16 cellular contexts compared by ENCODE assay signal in the genomic region with DNA sequence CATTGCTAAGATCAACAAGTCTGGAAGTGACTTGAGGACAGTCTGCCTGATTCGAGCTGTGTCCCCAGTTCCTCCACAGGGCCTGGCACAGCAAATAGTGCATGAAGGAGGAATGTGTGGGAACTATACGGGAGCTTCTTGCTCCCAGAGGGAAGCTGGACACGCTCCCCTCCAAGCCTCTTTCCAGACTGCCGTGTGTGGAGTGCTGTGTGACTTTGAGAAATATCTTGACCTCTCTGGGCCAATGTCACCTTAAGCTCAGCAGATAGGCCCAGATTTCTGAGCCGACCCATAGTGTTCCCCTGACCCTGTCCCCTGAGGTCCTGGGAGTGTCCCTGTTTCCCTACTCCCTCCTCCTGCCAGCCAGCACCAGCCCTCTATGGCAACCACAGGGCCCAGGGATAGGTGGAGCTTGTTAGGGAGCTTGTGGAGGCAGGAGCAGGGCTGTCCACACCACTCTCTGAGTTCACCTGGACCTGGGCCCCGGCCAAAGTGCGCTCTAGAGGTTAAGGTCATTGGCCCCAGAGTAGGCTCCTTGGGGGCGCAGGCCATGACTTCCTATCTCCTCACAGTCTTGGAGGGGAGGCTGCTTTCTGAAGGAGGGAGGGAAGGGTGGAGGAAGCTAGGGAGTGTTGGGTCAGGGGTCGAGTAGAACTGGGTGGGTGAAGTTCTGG. TPM values are rescaled to one million over a fixed set of nuclear protein-coding genes. Genes with fewer than 3 reads are reported as not detected.
DNase-seq lines count a peak whose midpoint lies in the region; ATAC-seq, FAIRE-seq and TF ChIP-seq lines count a peak whose summit lies in the region.
"Had no signal": no experiment of that assay in that cellular context is flagged by ENCODE, and none has a peak within 500 bp of the region (broad histone marks: within the 10 kb centered on the region; RNA-seq: fewer than 3 reads in every experiment).

No MANE protein-coding gene starts in this region.

- H3K9me3 ChIP-seq in HepG2 (ENCODE audit: low read length) = no peaks in the 10 kb centered on the region
- H3K9me3 ChIP-seq in right lobe of liver = no peaks in the 10 kb centered on the region
- no peaks in the 10 kb centered on the region for H3K9me3 ChIP-seq in K562 (replicated peaks; ENCODE audit: control insufficient read depth, insufficient read depth, low read depth, low read length)
- H3K9me3 ChIP-seq in breast epithelium = no peaks in the 10 kb centered on the region
- no peaks in the 10 kb centered on the region for H3K9me3 ChIP-seq in Caco-2

- TF ChIP-seq POLR2A in HepG2 (IDR thresholded peaks at IDR 0.05; ENCODE audit: insufficient read depth in 1 of 2, low read depth in 2 of 2, low read length in 2 of 2) (no peak), right lobe of liver (IDR thresholded peaks at IDR 0.05) (no peak), K562 (conservative IDR thresholded peaks at IDR 0.05) (no peak), breast epithelium (IDR thresholded peaks at IDR 0.05) (no peak)

- no peak for TF ChIP-seq EP300 in HepG2 (IDR thresholded peaks at IDR 0.05; ENCODE audit: low read depth in 2 of 2, low read length in 2 of 2)
- no peak for TF ChIP-seq EP300 in HepG2 (CRISPR knock-in tag; IDR thresholded peaks at IDR 0.05; ENCODE audit: borderline replicate concordance)
- no peak for TF ChIP-seq EP300 in K562 (IDR thresholded peaks at IDR 0.05; ENCODE audit: low read length)

- no peak for DNase-seq in HepG2 (ENCODE audit: low spot score)
- no peak for DNase-seq in right lobe of liver
- DNase-seq in K562 (ENCODE audit: extremely low read depth in 1 of 4, low spot score in 3 of 4) = no peak
- no peak for DNase-seq in nephron progenitor cell
- no peak for DNase-seq in breast epithelium (ENCODE audit: low spot score in 2 of 2)
- DNase-seq in Caco-2 = no peak
- no peak for DNase-seq in activated CD4-positive, alpha-beta T cell treated with anti-CD3 and anti-CD28 coated beads for 4 hours
- DNase-seq in stimulated activated CD4-positive, alpha-beta T cell treated with anti-CD3 and anti-CD28 coated beads, Interleukin-1b, Interleukin-23, amount 100 ng/mL, for 48 hours = no peak
- DNase-seq: GM23248, KBM-7, NCI-H2029 treated with DMSO at 0.1 percent for 48 hours, Right ventricle myocardium superior had no signal

- no peak overlapping the region for H3K4me3 ChIP-seq in HepG2 (replicated peaks in 1 of 3; ENCODE audit: insufficient read depth in 1 of 3, low read depth in 2 of 3, low read length in 3 of 3)
- no peak overlapping the region for H3K4me3 ChIP-seq in right lobe of liver
- no peak overlapping the region for H3K4me3 ChIP-seq in K562
- no peak overlapping the region for H3K4me3 ChIP-seq in breast epithelium
- H3K4me3 ChIP-seq in Caco-2 (ENCODE audit: low read depth, low read length) = no peak overlapping the region
- H3K4me3 ChIP-seq: GM23248, SK-N-MC had no signal

- no peak overlapping the region for H3K27ac ChIP-seq in HepG2 (ENCODE audit: extremely low read length, insufficient read depth, low read length)
- H3K27ac ChIP-seq in right lobe of liver = no peak overlapping the region
- no peak overlapping the region for H3K27ac ChIP-seq in K562 (ENCODE audit: extremely low read depth, low read depth, low read length)
- H3K27ac ChIP-seq in breast epithelium = no peak overlapping the region
- H3K27ac ChIP-seq: GM23248, SK-N-MC had no signal

- CTCF ChIA-PET in HepG2 (lab: Yijun Ruan, JAX; ENCODE audit: low intra/inter-chr PET ratio, low total read pairs) = no interaction called here
- CTCF ChIA-PET in K562 (lab: Yijun Ruan, JAX; ENCODE audit: low intra/inter-chr PET ratio) = no interaction called here
- CTCF ChIA-PET in Caco-2 (lab: Charles Lee) = interaction anchor here (0.6 kb wide), 1 partner anchor 14 kb away, joined by 3 read pairs; no protein-coding TSS in a partner anchor

- intact Hi-C loops in HepG2 (cut with micrococcal nuclease; ENCODE audit: unreplicated experiment) (no loop called here), right lobe of liver (cut with DNase I) (loop anchor here in 1 of 2 donors (5.0 kb wide), 1 partner anchor 112 kb away; the partner anchor contains the start of gene RSKR), K562 (cut with micrococcal nuclease) (no loop called here), breast epithelium (cut with DNase I; ENCODE audit: low total_unique reads) (no loop called here), Caco-2 (cut with micrococcal nuclease; ENCODE audit: unreplicated experiment) (no loop called here)

- H3K9ac ChIP-seq in HepG2 (ENCODE audit: insufficient read depth, low read depth, low read length) (no peak overlapping the region), K562 (ENCODE audit: insufficient read depth in 1 of 2, low read depth in 2 of 2, low read length in 2 of 2) (no peak overlapping the region)
- H3K9ac ChIP-seq: GM23248 had no signal

- in situ Hi-C loops in HepG2 (cut with HindIII; ENCODE audit: extremely low pct_ligation_motif_present, low pct_unique_long_range_greater_than_20kb) (loop anchor here (5.0 kb wide), 1 partner anchor 32 kb away; no protein-coding TSS in a partner anchor), K562 (cut with MboI) (loop anchor here (5.0 kb wide), 1 partner anchor 37 kb away; no protein-coding TSS in a partner anchor)

- H3K79me2 ChIP-seq in HepG2 (ENCODE audit: insufficient read depth, low read length) (no peaks in the 10 kb centered on the region), K562 (ENCODE audit: control insufficient read depth, insufficient read depth, low read length) (no peaks in the 10 kb centered on the region)

- POLR2A ChIA-PET in HepG2 (lab: Yijun Ruan, JAX) (no interaction called here), K562 (lab: Yijun Ruan, JAX) (interaction anchor here (0.6 to 1.0 kb wide), 2 partner anchors 27 to 144 kb away, joined by 3 to 4 read pairs; no protein-coding TSS in a partner anchor), Caco-2 (lab: Charles Lee) (no interaction called here)

- peaks cover 81% of the 10 kb centered on the region for H3K4me1 Mint-ChIP-seq in nephron progenitor cell
- peaks cover 7% of the 10 kb centered on the region for H3K4me1 Mint-ChIP-seq in Caco-2 (ENCODE audit: low read depth, unreplicated experiment)

- H3K27ac Mint-ChIP-seq in nephron progenitor cell (peak overlapping the region; percentile 60), Caco-2 (ENCODE audit: unreplicated experiment) (no peak overlapping the region)

- FAIRE-seq in HepG2 (lab: Jason Lieb, UNC) (no peak), K562 (lab: Jason Lieb, UNC) (no peak)
- FAIRE-seq: RCC 7860 had no signal

- H2AFZ ChIP-seq in HepG2 (ENCODE audit: low read length) (no peak overlapping the region), K562 (ENCODE audit: low read depth, low read length) (no peak overlapping the region)
- H2AFZ ChIP-seq: GM23248 had no signal

- no peaks in the 10 kb centered on the region for H3K9me3 Mint-ChIP-seq in nephron progenitor cell
- H3K9me3 Mint-ChIP-seq in Caco-2 (ENCODE audit: unreplicated experiment) = no peaks in the 10 kb centered on the region

- H3K4me2 ChIP-seq in HepG2 (ENCODE audit: low read depth, low read length) (no peak overlapping the region), K562 (ENCODE audit: insufficient read depth, low read length) (no peak overlapping the region)

- H3K36me3 Mint-ChIP-seq in nephron progenitor cell (ENCODE audit: low read depth) (no peaks in the 10 kb centered on the region), Caco-2 (ENCODE audit: insufficient read depth, unreplicated experiment) (no peaks in the 10 kb centered on the region)

- TF ChIP-seq RAD21 in HepG2 (CRISPR knock-in tag; IDR thresholded peaks at IDR 0.05) (no peak), K562 (CRISPR knock-in tag; conservative IDR thresholded peaks at IDR 0.05 in 1 of 2, IDR thresholded peaks at IDR 0.05 in 1 of 2) (no peak)

- TF ChIP-seq CTCF in HepG2 (CRISPR knock-in tag; IDR thresholded peaks at IDR 0.05) = no peak
- no peak for TF ChIP-seq CTCF in right lobe of liver (IDR thresholded peaks at IDR 0.05)
- TF ChIP-seq CTCF in K562 (IDR thresholded peaks at IDR 0.05 in 2 of 3, conservative IDR thresholded peaks at IDR 0.05 in 1 of 3; ENCODE audit: insufficient read depth in 2 of 3, low read depth in 1 of 3, low read length in 3 of 3) = no peak
- TF ChIP-seq CTCF in nephron progenitor cell (IDR thresholded peaks at IDR 0.05) = no peak
- TF ChIP-seq CTCF in breast epithelium (IDR thresholded peaks at IDR 0.05) = no peak
- TF ChIP-seq CTCF in Caco-2 (IDR thresholded peaks at IDR 0.05; ENCODE audit: insufficient read depth in 1 of 2, low read depth in 1 of 2, low read length in 1 of 2, severe bottlenecking in 1 of 2, unreplicated experiment in 1 of 2) = no peak

- H3K27me3 Mint-ChIP-seq in nephron progenitor cell (ENCODE audit: low read depth, poor library complexity) = peaks cover 16% of the 10 kb centered on the region
- H3K27me3 Mint-ChIP-seq in Caco-2 (ENCODE audit: insufficient read depth, unreplicated experiment) = no peaks in the 10 kb centered on the region

- H4K20me1 ChIP-seq in HepG2 (ENCODE audit: insufficient read depth, low read length) (no peaks in the 10 kb centered on the region), K562 (replicated peaks; ENCODE audit: control insufficient read depth, insufficient read depth, low read length) (peaks cover 5% of the 10 kb centered on the region; the same call in 1 of the 2 replicates)

- H3K4me1 ChIP-seq in HepG2 (ENCODE audit: insufficient read depth, low read length) (no peaks in the 10 kb centered on the region), right lobe of liver (no peaks in the 10 kb centered on the region), K562 (replicated peaks in 1 of 2; ENCODE audit: control insufficient read depth in 2 of 2, insufficient read depth in 2 of 2, low read length in 2 of 2) (peaks cover 0 to 18% of the 10 kb centered on the region in 2 experiments; a peak in 2 of 5 replicates), breast epithelium (peaks cover 5 to 7% of the 10 kb centered on the region in 2 donors), Caco-2 (peaks cover 6% of the 10 kb centered on the region; the same call in 1 of the 2 replicates)

- no peaks in the 10 kb centered on the region for H3K9me1 ChIP-seq in K562 (ENCODE audit: control insufficient read depth, insufficient read depth, low read length)

- BruUV-seq in HepG2 (replicated peaks; lab: Mats Ljungman, UMichigan) = no TSS peak
- no TSS peak for BruUV-seq in K562 (replicated peaks; lab: Mats Ljungman, UMichigan)
- no TSS peak for BruUV-seq in Caco-2 (replicated peaks; lab: Mats Ljungman, UMichigan)

- H3K27me3 ChIP-seq in HepG2 (ENCODE audit: control insufficient read depth in 1 of 2, insufficient read depth in 2 of 2, low read length in 2 of 2) = peaks cover 1 to 21% of the 10 kb centered on the region in 2 experiments; a peak in 3 of 5 replicates
- H3K27me3 ChIP-seq in right lobe of liver = no peaks in the 10 kb centered on the region
- peaks cover 4 to 12% of the 10 kb centered on the region in 2 experiments; a peak in 4 of 5 replicates for H3K27me3 ChIP-seq in K562 (ENCODE audit: control insufficient read depth in 2 of 2, insufficient read depth in 2 of 2, low read length in 2 of 2)
- no peaks in the 10 kb centered on the region for H3K27me3 ChIP-seq in breast epithelium
- H3K27me3 ChIP-seq in Caco-2 (replicated peaks; ENCODE audit: control insufficient read depth, insufficient read depth, low read length) = no peaks in the 10 kb centered on the region

- H3K4me3 Mint-ChIP-seq in nephron progenitor cell (no peak overlapping the region), Caco-2 (ENCODE audit: unreplicated experiment) (no peak overlapping the region)

- ATAC-seq in HepG2 (no peak), right lobe of liver (no peak), K562 (no peak)
- ATAC-seq: HCT116 had no signal

- H3K36me3 ChIP-seq in HepG2 (replicated peaks in 1 of 2; ENCODE audit: control insufficient read depth in 1 of 2, insufficient read depth in 2 of 2, low read length in 2 of 2) (no peaks in the 10 kb centered on the region), right lobe of liver (no peaks in the 10 kb centered on the region), K562 (ENCODE audit: control insufficient read depth, insufficient read depth, low read length) (no peaks in the 10 kb centered on the region), breast epithelium (no peaks in the 10 kb centered on the region), Caco-2 (ENCODE audit: control insufficient read depth, insufficient read depth, low read length) (no peaks in the 10 kb centered on the region)

- WGBS in HepG2 (ENCODE audit: low lambda C conversion rate) = 38% methylated on average over 9 of the region's 9 CpGs
- WGBS in right lobe of liver (ENCODE audit: insufficient coverage, low coverage, low lambda C conversion rate, missing lambda C conversion rate) = 43% methylated on average over 4 of the region's 9 CpGs
- 4% methylated on average over 6 of the region's 9 CpGs for WGBS in K562 (ENCODE audit: insufficient coverage, low coverage, missing lambda C conversion rate)

RNA-seq across cellular contexts. Expression of gene FOXN1, which starts 6.3 kb away (rescaled TPM):
- total RNA-seq in HepG2 (2016; rRNA removed; fragmentation: Illumina TruSeq; extraction: Trizol) (not detected in 2 replicates), right lobe of liver (not detected), K562 (2014; rRNA removed) (not detected in 2 replicates), K562 (2014; rRNA removed; fragmentation: Illumina TruSeq; extraction: Trizol) (not detected in 2 replicates), K562 (2015; rRNA removed; fragmentation: Illumina TruSeq; extraction: Trizol) (not detected in 2 replicates), K562 (2021) (not detected in 2 replicates), breast epithelium (under 1 TPM in 1 of 3 donors, not detected in 2; 0.29 TPM), Caco-2 (2022) (0.26 and 0.48 TPM in 2 replicates)
- not detected in 2 replicates for total RNA-seq in HepG2 (2016; cell fraction: cytosol; rRNA removed; fragmentation: Illumina TruSeq; extraction: Trizol; ENCODE audit: low read depth)
- not detected in 2 replicates for total RNA-seq in HepG2 (2016; cell fraction: insoluble cytoplasmic fraction; rRNA removed; fragmentation: Illumina TruSeq; extraction: Trizol)
- not detected in 2 replicates for total RNA-seq in HepG2 (2016; cell fraction: membrane; rRNA removed; fragmentation: Illumina TruSeq; extraction: Trizol)
- total RNA-seq in HepG2 (2016; cell fraction: nucleus; rRNA removed; fragmentation: Illumina TruSeq; extraction: Trizol) = not detected in 2 replicates
- polyA plus RNA-seq in HepG2 (2011; rRNA removed) (0.01 TPM in 1 of 2 replicates, not detected in the other), K562 (2011; rRNA removed) (not detected in 2 replicates), K562 (2014; fragmentation: Illumina TruSeq; extraction: Trizol) (not detected in 2 replicates), K562 (2014; fragmentation: Nextera tagmentation; extraction: Ambion mirVana) (not detected), K562 (2014; rRNA removed) (not detected in 2 replicates)
- polyA plus RNA-seq in HepG2 (2011; cell fraction: cytosol; rRNA removed) = not detected in 2 replicates
- 0.10 TPM in 1 of 2 replicates, not detected in the other for polyA plus RNA-seq in HepG2 (2011; cell fraction: nucleus; rRNA removed)
- polyA plus RNA-seq in HepG2 (2012) = 0.07 TPM in 1 of 2 replicates, not detected in the other
- polyA plus RNA-seq in HepG2 (2016; cell fraction: cytosol; fragmentation: Illumina TruSeq; extraction: Trizol; ENCODE audit: low read depth) = not detected in 2 replicates
- not detected in 2 replicates for polyA plus RNA-seq in HepG2 (2016; cell fraction: insoluble cytoplasmic fraction; fragmentation: Illumina TruSeq; extraction: Trizol; ENCODE audit: low read depth)
- polyA plus RNA-seq in HepG2 (2016; cell fraction: membrane; fragmentation: Illumina TruSeq; extraction: Trizol; ENCODE audit: low read depth) = not detected in 2 replicates
- not detected in 2 replicates for polyA plus RNA-seq in HepG2 (2016; cell fraction: nucleus; fragmentation: Illumina TruSeq; extraction: Trizol; ENCODE audit: insufficient read depth, low read depth)
- polyA minus RNA-seq in HepG2 (2011; rRNA and poly(A)+ RNA removed; ENCODE audit: low replicate concordance) = 0.30 TPM in 1 of 2 replicates, not detected in the other
- polyA minus RNA-seq in HepG2 (2011; cell fraction: cytosol; rRNA and poly(A)+ RNA removed) = not detected in 2 replicates
- not detected in 2 replicates for polyA minus RNA-seq in HepG2 (2011; cell fraction: nucleus; rRNA and poly(A)+ RNA removed)
- not detected in 2 replicates for total RNA-seq in K562 (2011; cell fraction: chromatin; rRNA removed; ENCODE audit: low replicate concordance)
- not detected in 2 replicates for total RNA-seq in K562 (2011; cell fraction: nucleolus; rRNA removed)
- not detected in 2 replicates for total RNA-seq in K562 (2011; cell fraction: nucleoplasm; rRNA removed)
- not detected in 2 replicates for polyA plus RNA-seq in K562 (2011; cell fraction: cytosol; rRNA removed)
- not detected in 2 replicates for polyA plus RNA-seq in K562 (2011; cell fraction: nucleus; rRNA removed)
- polyA plus RNA-seq in K562 (2012) = not detected in 2 replicates
- polyA minus RNA-seq in K562 (2011; rRNA and poly(A)+ RNA removed) = not detected in 2 replicates
- not detected in 2 replicates for polyA minus RNA-seq in K562 (2011; cell fraction: cytosol; rRNA and poly(A)+ RNA removed)
- not detected in 2 replicates for polyA minus RNA-seq in K562 (2011; cell fraction: nucleus; rRNA and poly(A)+ RNA removed)
- total RNA-seq: A172, GM23248, Right ventricle myocardium superior had no signal
- polyA plus RNA-seq: GM23248 had no signal

RNA-seq across cellular contexts. Expression of gene SLC13A2, which starts 26.4 kb away (rescaled TPM):
- total RNA-seq in HepG2 (2016; rRNA removed; fragmentation: Illumina TruSeq; extraction: Trizol) (not detected in 2 replicates), right lobe of liver (under 1 TPM; 0.09 to 0.49 (median 0.24) TPM), K562 (2014; rRNA removed) (not detected in 2 replicates), K562 (2014; rRNA removed; fragmentation: Illumina TruSeq; extraction: Trizol) (not detected in 2 replicates), K562 (2015; rRNA removed; fragmentation: Illumina TruSeq; extraction: Trizol) (not detected in 2 replicates), K562 (2021) (0.13 TPM in 1 of 2 replicates, not detected in the other), breast epithelium (1 to 10 TPM in 1 of 3 donors, under 1 TPM in 1, not detected in 1; 0.66 to 4.0 TPM), Caco-2 (2022) (0.42 and 0.57 TPM in 2 replicates)
- total RNA-seq in HepG2 (2016; cell fraction: cytosol; rRNA removed; fragmentation: Illumina TruSeq; extraction: Trizol; ENCODE audit: low read depth) = not detected in 2 replicates
- total RNA-seq in HepG2 (2016; cell fraction: insoluble cytoplasmic fraction; rRNA removed; fragmentation: Illumina TruSeq; extraction: Trizol) = not detected in 2 replicates
- not detected in 2 replicates for total RNA-seq in HepG2 (2016; cell fraction: membrane; rRNA removed; fragmentation: Illumina TruSeq; extraction: Trizol)
- not detected in 2 replicates for total RNA-seq in HepG2 (2016; cell fraction: nucleus; rRNA removed; fragmentation: Illumina TruSeq; extraction: Trizol)
- polyA plus RNA-seq in HepG2 (2011; rRNA removed) (0.07 TPM in 1 of 2 replicates, not detected in the other), K562 (2011; rRNA removed) (not detected in 2 replicates), K562 (2014; fragmentation: Illumina TruSeq; extraction: Trizol) (not detected in 2 replicates), K562 (2014; fragmentation: Nextera tagmentation; extraction: Ambion mirVana) (not detected), K562 (2014; rRNA removed) (not detected in 2 replicates)
- polyA plus RNA-seq in HepG2 (2011; cell fraction: cytosol; rRNA removed) = not detected in 2 replicates
- not detected in 2 replicates for polyA plus RNA-seq in HepG2 (2011; cell fraction: nucleus; rRNA removed)
- not detected in 2 replicates for polyA plus RNA-seq in HepG2 (2012)
- not detected in 2 replicates for polyA plus RNA-seq in HepG2 (2016; cell fraction: cytosol; fragmentation: Illumina TruSeq; extraction: Trizol; ENCODE audit: low read depth)
- not detected in 2 replicates for polyA plus RNA-seq in HepG2 (2016; cell fraction: insoluble cytoplasmic fraction; fragmentation: Illumina TruSeq; extraction: Trizol; ENCODE audit: low read depth)
- not detected in 2 replicates for polyA plus RNA-seq in HepG2 (2016; cell fraction: membrane; fragmentation: Illumina TruSeq; extraction: Trizol; ENCODE audit: low read depth)
- polyA plus RNA-seq in HepG2 (2016; cell fraction: nucleus; fragmentation: Illumina TruSeq; extraction: Trizol; ENCODE audit: insufficient read depth, low read depth) = not detected in 2 replicates
- polyA minus RNA-seq in HepG2 (2011; rRNA and poly(A)+ RNA removed; ENCODE audit: low replicate concordance) = not detected in 2 replicates
- not detected in 2 replicates for polyA minus RNA-seq in HepG2 (2011; cell fraction: cytosol; rRNA and poly(A)+ RNA removed)
- polyA minus RNA-seq in HepG2 (2011; cell fraction: nucleus; rRNA and poly(A)+ RNA removed) = not detected in 2 replicates
- not detected in 2 replicates for total RNA-seq in K562 (2011; cell fraction: chromatin; rRNA removed; ENCODE audit: low replicate concordance)
- total RNA-seq in K562 (2011; cell fraction: nucleolus; rRNA removed) = not detected in 2 replicates
- not detected in 2 replicates for total RNA-seq in K562 (2011; cell fraction: nucleoplasm; rRNA removed)
- polyA plus RNA-seq in K562 (2011; cell fraction: cytosol; rRNA removed) = not detected in 2 replicates
- not detected in 2 replicates for polyA plus RNA-seq in K562 (2011; cell fraction: nucleus; rRNA removed)
- not detected in 2 replicates for polyA plus RNA-seq in K562 (2012)
- not detected in 2 replicates for polyA minus RNA-seq in K562 (2011; rRNA and poly(A)+ RNA removed)
- polyA minus RNA-seq in K562 (2011; cell fraction: cytosol; rRNA and poly(A)+ RNA removed) = not detected in 2 replicates
- polyA minus RNA-seq in K562 (2011; cell fraction: nucleus; rRNA and poly(A)+ RNA removed) = not detected in 2 replicates
- total RNA-seq: A172, GM23248, Right ventricle myocardium superior had no signal
- polyA plus RNA-seq: GM23248 had no signal

RNA-seq across cellular contexts. Expression of gene UNC119, which starts 52.6 kb away (rescaled TPM):
- total RNA-seq in HepG2 (2016; rRNA removed; fragmentation: Illumina TruSeq; extraction: Trizol) (7.8 and 10.4 TPM in 2 replicates), right lobe of liver (10 to 100 TPM; 11.5 to 37.8 (median 13.1) TPM), K562 (2014; rRNA removed) (32.0 and 42.0 TPM in 2 replicates), K562 (2014; rRNA removed; fragmentation: Illumina TruSeq; extraction: Trizol) (7.0 and 8.9 TPM in 2 replicates), K562 (2015; rRNA removed; fragmentation: Illumina TruSeq; extraction: Trizol) (15.7 and 15.9 TPM in 2 replicates), K562 (2021) (16.3 and 21.1 TPM in 2 replicates), breast epithelium (10 to 100 TPM; 19.2 to 34.1 (median 32.9) TPM), Caco-2 (2022) (40.5 and 41.3 TPM in 2 replicates)
- total RNA-seq in HepG2 (2016; cell fraction: cytosol; rRNA removed; fragmentation: Illumina TruSeq; extraction: Trizol; ENCODE audit: low read depth) = 5.0 and 5.9 TPM in 2 replicates
- 8.0 and 10.9 TPM in 2 replicates for total RNA-seq in HepG2 (2016; cell fraction: insoluble cytoplasmic fraction; rRNA removed; fragmentation: Illumina TruSeq; extraction: Trizol)
- 7.4 and 9.1 TPM in 2 replicates for total RNA-seq in HepG2 (2016; cell fraction: membrane; rRNA removed; fragmentation: Illumina TruSeq; extraction: Trizol)
- 9.3 and 10.1 TPM in 2 replicates for total RNA-seq in HepG2 (2016; cell fraction: nucleus; rRNA removed; fragmentation: Illumina TruSeq; extraction: Trizol)
- polyA plus RNA-seq in HepG2 (2011; rRNA removed) (57.6 and 63.1 TPM in 2 replicates), K562 (2011; rRNA removed) (47.7 and 62.5 TPM in 2 replicates), K562 (2014; fragmentation: Illumina TruSeq; extraction: Trizol) (18.5 and 21.5 TPM in 2 replicates), K562 (2014; fragmentation: Nextera tagmentation; extraction: Ambion mirVana) (1 to 10 TPM in 1 of 2 experiments, under 1 TPM in 1; 0.37 to 1.0 TPM), K562 (2014; rRNA removed) (29.1 and 29.6 TPM in 2 replicates)
- polyA plus RNA-seq in HepG2 (2011; cell fraction: cytosol; rRNA removed) = 25.1 and 34.9 TPM in 2 replicates
- 72.7 and 85.1 TPM in 2 replicates for polyA plus RNA-seq in HepG2 (2011; cell fraction: nucleus; rRNA removed)
- 7.3 and 9.0 TPM in 2 replicates for polyA plus RNA-seq in HepG2 (2012)
- 6.0 and 6.7 TPM in 2 replicates for polyA plus RNA-seq in HepG2 (2016; cell fraction: cytosol; fragmentation: Illumina TruSeq; extraction: Trizol; ENCODE audit: low read depth)
- 12.0 and 13.5 TPM in 2 replicates for polyA plus RNA-seq in HepG2 (2016; cell fraction: insoluble cytoplasmic fraction; fragmentation: Illumina TruSeq; extraction: Trizol; ENCODE audit: low read depth)
- polyA plus RNA-seq in HepG2 (2016; cell fraction: membrane; fragmentation: Illumina TruSeq; extraction: Trizol; ENCODE audit: low read depth) = 9.2 and 10.9 TPM in 2 replicates
- polyA plus RNA-seq in HepG2 (2016; cell fraction: nucleus; fragmentation: Illumina TruSeq; extraction: Trizol; ENCODE audit: insufficient read depth, low read depth) = 18.0 and 19.4 TPM in 2 replicates
- 33.6 and 62.8 TPM in 2 replicates for polyA minus RNA-seq in HepG2 (2011; rRNA and poly(A)+ RNA removed; ENCODE audit: low replicate concordance)
- polyA minus RNA-seq in HepG2 (2011; cell fraction: cytosol; rRNA and poly(A)+ RNA removed) = 6.5 and 12.7 TPM in 2 replicates
- 30.0 and 33.3 TPM in 2 replicates for polyA minus RNA-seq in HepG2 (2011; cell fraction: nucleus; rRNA and poly(A)+ RNA removed)
- total RNA-seq in K562 (2011; cell fraction: chromatin; rRNA removed; ENCODE audit: low replicate concordance) = 28.5 and 62.9 TPM in 2 replicates
- 57.0 and 57.2 TPM in 2 replicates for total RNA-seq in K562 (2011; cell fraction: nucleolus; rRNA removed)
- 50.3 and 52.8 TPM in 2 replicates for total RNA-seq in K562 (2011; cell fraction: nucleoplasm; rRNA removed)
- 41.8 and 64.9 TPM in 2 replicates for polyA plus RNA-seq in K562 (2011; cell fraction: cytosol; rRNA removed)
- 114 and 146 TPM in 2 replicates for polyA plus RNA-seq in K562 (2011; cell fraction: nucleus; rRNA removed)
- 12.8 and 25.6 TPM in 2 replicates for polyA plus RNA-seq in K562 (2012)
- 6.9 and 11.3 TPM in 2 replicates for polyA minus RNA-seq in K562 (2011; rRNA and poly(A)+ RNA removed)
- polyA minus RNA-seq in K562 (2011; cell fraction: cytosol; rRNA and poly(A)+ RNA removed) = 6.6 and 14.3 TPM in 2 replicates
- 23.4 and 27.1 TPM in 2 replicates for polyA minus RNA-seq in K562 (2011; cell fraction: nucleus; rRNA and poly(A)+ RNA removed)

Comparison
In these comparisons a context has a peak if more than half of its experiments do, and no peak if none do; other contexts are left out.
1. Of the 241 proteins assayed by ChIP-seq in both HepG2 and K562: peak only in HepG2: none; only in K562: ADNP, HDAC2, KDM1A, PTBP1 and ZFP36; in both: none; in neither: 236.